ENCODE assay signal across 1 cellular context in genomic region chr14:20609215-20610001, GRCh38.
A peak's percentile ranks its signal among the peaks of the same experiment; 100 is the strongest.
TF ChIP-seq lines count a peak whose summit lies in the region.

No MANE protein-coding gene starts in this region.

TF ChIP-seq in HepG2, 621 proteins besides CTCF, POLR2A, EP300 and RAD21 (continued from another document and continues in another):
- TF ChIP-seq REPIN1 (CRISPR knock-in tag; IDR thresholded peaks at IDR 0.05; ENCODE audit: borderline replicate concordance, low read depth) (no peak), ZFP41 (CRISPR knock-in tag; IDR thresholded peaks at IDR 0.05; ENCODE audit: borderline replicate concordance) (no peak), BORCS8-MEF2B (CRISPR knock-in tag; IDR thresholded peaks at IDR 0.05) (0 out of 2 replicates have a peak, but pooled peaks have one; percentile 16), HDAC6 (IDR thresholded peaks at IDR 0.05; ENCODE audit: low read depth, low read length) (no peak), HNF1B (CRISPR knock-in tag; IDR thresholded peaks at IDR 0.05) (no peak; the same call in 1 of the 2 replicates), MED13 (CRISPR knock-in tag; IDR thresholded peaks at IDR 0.05) (no peak; the same call in 1 of the 2 replicates), SRSF1 (optimal IDR thresholded peaks at IDR 0.05; ENCODE audit: low read depth, low read length) (no peak), CENPT (CRISPR knock-in tag; IDR thresholded peaks at IDR 0.05; ENCODE audit: low read depth) (no peak), SALL2 (CRISPR knock-in tag; IDR thresholded peaks at IDR 0.05) (no peak; the same call in 1 of the 2 replicates), ZNF567 (CRISPR knock-in tag; IDR thresholded peaks at IDR 0.05; ENCODE audit: borderline replicate concordance) (no peak; the same call in 1 of the 2 replicates), STAT5B (CRISPR knock-in tag; IDR thresholded peaks at IDR 0.05) (no peak), ZNF276 (CRISPR knock-in tag; IDR thresholded peaks at IDR 0.05; ENCODE audit: low read depth) (no peak), MYC (CRISPR knock-in tag; IDR thresholded peaks at IDR 0.05; ENCODE audit: borderline replicate concordance) (no peak), ZNF616 (CRISPR knock-in tag; IDR thresholded peaks at IDR 0.05; ENCODE audit: low read depth) (peak; percentile 16; the same call in 1 of the 2 replicates), SP2 (CRISPR knock-in tag; IDR thresholded peaks at IDR 0.05) (no peak), HINFP (CRISPR knock-in tag; IDR thresholded peaks at IDR 0.05; ENCODE audit: low read depth) (no peak), TSC22D2 (CRISPR knock-in tag; IDR thresholded peaks at IDR 0.05; ENCODE audit: borderline replicate concordance) (no peak), RARG (CRISPR knock-in tag; IDR thresholded peaks at IDR 0.05; ENCODE audit: low read depth) (no peak), PLSCR1 (CRISPR knock-in tag; IDR thresholded peaks at IDR 0.05; ENCODE audit: borderline replicate concordance) (no peak), ZSCAN29 (CRISPR knock-in tag; conservative IDR thresholded peaks at IDR 0.05) (no peak), FOXJ3 (CRISPR knock-in tag; IDR thresholded peaks at IDR 0.05; ENCODE audit: borderline replicate concordance) (no peak), KAT2B (IDR thresholded peaks at IDR 0.05; ENCODE audit: borderline replicate concordance, low read depth, low read length) (no peak), PHF8 (CRISPR knock-in tag; IDR thresholded peaks at IDR 0.05) (peak; percentile 74; the same call in 1 of the 2 replicates), ZNF720 (CRISPR knock-in tag; IDR thresholded peaks at IDR 0.05) (no peak), RCOR2 (CRISPR knock-in tag; IDR thresholded peaks at IDR 0.05) (peak; percentile 35; the same call in 1 of the 2 replicates), ZNF703 (CRISPR knock-in tag; IDR thresholded peaks at IDR 0.05; ENCODE audit: borderline replicate concordance) (no peak)
- TF ChIP-seq, protein P1, sequence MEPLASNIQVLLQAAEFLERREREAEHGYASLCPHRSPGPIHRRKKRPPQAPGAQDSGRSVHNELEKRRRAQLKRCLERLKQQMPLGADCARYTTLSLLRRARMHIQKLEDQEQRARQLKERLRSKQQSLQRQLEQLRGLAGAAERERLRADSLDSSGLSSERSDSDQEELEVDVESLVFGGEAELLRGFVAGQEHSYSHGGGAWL (CRISPR knock-in tag; IDR thresholded peaks at IDR 0.05): 0 out of 2 replicates have a peak, but pooled peaks have one; percentile 55
- TF ChIP-seq, protein P2, sequence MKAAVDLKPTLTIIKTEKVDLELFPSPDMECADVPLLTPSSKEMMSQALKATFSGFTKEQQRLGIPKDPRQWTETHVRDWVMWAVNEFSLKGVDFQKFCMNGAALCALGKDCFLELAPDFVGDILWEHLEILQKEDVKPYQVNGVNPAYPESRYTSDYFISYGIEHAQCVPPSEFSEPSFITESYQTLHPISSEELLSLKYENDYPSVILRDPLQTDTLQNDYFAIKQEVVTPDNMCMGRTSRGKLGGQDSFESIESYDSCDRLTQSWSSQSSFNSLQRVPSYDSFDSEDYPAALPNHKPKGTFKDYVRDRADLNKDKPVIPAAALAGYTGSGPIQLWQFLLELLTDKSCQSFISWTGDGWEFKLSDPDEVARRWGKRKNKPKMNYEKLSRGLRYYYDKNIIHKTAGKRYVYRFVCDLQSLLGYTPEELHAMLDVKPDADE (CRISPR knock-in tag; IDR thresholded peaks at IDR 0.05): no peak
- TF ChIP-seq, protein P3, sequence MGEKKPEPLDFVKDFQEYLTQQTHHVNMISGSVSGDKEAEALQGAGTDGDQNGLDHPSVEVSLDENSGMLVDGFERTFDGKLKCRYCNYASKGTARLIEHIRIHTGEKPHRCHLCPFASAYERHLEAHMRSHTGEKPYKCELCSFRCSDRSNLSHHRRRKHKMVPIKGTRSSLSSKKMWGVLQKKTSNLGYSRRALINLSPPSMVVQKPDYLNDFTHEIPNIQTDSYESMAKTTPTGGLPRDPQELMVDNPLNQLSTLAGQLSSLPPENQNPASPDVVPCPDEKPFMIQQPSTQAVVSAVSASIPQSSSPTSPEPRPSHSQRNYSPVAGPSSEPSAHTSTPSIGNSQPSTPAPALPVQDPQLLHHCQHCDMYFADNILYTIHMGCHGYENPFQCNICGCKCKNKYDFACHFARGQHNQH (CRISPR knock-in tag; IDR thresholded peaks at IDR 0.05): peak; percentile 45; the same call in 1 of the 2 replicates
- TF ChIP-seq, protein P4, sequence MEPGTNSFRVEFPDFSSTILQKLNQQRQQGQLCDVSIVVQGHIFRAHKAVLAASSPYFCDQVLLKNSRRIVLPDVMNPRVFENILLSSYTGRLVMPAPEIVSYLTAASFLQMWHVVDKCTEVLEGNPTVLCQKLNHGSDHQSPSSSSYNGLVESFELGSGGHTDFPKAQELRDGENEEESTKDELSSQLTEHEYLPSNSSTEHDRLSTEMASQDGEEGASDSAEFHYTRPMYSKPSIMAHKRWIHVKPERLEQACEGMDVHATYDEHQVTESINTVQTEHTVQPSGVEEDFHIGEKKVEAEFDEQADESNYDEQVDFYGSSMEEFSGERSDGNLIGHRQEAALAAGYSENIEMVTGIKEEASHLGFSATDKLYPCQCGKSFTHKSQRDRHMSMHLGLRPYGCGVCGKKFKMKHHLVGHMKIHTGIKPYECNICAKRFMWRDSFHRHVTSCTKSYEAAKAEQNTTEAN (CRISPR knock-in tag; conservative IDR thresholded peaks at IDR 0.05): 0 out of 2 replicates have a peak, but pooled peaks have one; percentile 20
- TF ChIP-seq, protein P5, sequence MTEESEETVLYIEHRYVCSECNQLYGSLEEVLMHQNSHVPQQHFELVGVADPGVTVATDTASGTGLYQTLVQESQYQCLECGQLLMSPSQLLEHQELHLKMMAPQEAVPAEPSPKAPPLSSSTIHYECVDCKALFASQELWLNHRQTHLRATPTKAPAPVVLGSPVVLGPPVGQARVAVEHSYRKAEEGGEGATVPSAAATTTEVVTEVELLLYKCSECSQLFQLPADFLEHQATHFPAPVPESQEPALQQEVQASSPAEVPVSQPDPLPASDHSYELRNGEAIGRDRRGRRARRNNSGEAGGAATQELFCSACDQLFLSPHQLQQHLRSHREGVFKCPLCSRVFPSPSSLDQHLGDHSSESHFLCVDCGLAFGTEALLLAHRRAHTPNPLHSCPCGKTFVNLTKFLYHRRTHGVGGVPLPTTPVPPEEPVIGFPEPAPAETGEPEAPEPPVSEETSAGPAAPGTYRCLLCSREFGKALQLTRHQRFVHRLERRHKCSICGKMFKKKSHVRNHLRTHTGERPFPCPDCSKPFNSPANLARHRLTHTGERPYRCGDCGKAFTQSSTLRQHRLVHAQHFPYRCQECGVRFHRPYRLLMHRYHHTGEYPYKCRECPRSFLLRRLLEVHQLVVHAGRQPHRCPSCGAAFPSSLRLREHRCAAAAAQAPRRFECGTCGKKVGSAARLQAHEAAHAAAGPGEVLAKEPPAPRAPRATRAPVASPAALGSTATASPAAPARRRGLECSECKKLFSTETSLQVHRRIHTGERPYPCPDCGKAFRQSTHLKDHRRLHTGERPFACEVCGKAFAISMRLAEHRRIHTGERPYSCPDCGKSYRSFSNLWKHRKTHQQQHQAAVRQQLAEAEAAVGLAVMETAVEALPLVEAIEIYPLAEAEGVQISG (CRISPR knock-in tag; IDR thresholded peaks at IDR 0.05): no peak; the same call in 1 of the 2 replicates
- TF ChIP-seq, protein P6, sequence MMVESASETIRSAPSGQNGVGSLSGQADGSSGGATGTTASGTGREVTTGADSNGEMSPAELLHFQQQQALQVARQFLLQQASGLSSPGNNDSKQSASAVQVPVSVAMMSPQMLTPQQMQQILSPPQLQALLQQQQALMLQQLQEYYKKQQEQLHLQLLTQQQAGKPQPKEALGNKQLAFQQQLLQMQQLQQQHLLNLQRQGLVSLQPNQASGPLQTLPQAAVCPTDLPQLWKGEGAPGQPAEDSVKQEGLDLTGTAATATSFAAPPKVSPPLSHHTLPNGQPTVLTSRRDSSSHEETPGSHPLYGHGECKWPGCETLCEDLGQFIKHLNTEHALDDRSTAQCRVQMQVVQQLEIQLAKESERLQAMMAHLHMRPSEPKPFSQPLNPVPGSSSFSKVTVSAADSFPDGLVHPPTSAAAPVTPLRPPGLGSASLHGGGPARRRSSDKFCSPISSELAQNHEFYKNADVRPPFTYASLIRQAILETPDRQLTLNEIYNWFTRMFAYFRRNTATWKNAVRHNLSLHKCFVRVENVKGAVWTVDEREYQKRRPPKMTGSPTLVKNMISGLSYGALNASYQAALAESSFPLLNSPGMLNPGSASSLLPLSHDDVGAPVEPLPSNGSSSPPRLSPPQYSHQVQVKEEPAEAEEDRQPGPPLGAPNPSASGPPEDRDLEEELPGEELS (CRISPR knock-in tag; IDR thresholded peaks at IDR 0.05): no peak
- TF ChIP-seq, protein P7, sequence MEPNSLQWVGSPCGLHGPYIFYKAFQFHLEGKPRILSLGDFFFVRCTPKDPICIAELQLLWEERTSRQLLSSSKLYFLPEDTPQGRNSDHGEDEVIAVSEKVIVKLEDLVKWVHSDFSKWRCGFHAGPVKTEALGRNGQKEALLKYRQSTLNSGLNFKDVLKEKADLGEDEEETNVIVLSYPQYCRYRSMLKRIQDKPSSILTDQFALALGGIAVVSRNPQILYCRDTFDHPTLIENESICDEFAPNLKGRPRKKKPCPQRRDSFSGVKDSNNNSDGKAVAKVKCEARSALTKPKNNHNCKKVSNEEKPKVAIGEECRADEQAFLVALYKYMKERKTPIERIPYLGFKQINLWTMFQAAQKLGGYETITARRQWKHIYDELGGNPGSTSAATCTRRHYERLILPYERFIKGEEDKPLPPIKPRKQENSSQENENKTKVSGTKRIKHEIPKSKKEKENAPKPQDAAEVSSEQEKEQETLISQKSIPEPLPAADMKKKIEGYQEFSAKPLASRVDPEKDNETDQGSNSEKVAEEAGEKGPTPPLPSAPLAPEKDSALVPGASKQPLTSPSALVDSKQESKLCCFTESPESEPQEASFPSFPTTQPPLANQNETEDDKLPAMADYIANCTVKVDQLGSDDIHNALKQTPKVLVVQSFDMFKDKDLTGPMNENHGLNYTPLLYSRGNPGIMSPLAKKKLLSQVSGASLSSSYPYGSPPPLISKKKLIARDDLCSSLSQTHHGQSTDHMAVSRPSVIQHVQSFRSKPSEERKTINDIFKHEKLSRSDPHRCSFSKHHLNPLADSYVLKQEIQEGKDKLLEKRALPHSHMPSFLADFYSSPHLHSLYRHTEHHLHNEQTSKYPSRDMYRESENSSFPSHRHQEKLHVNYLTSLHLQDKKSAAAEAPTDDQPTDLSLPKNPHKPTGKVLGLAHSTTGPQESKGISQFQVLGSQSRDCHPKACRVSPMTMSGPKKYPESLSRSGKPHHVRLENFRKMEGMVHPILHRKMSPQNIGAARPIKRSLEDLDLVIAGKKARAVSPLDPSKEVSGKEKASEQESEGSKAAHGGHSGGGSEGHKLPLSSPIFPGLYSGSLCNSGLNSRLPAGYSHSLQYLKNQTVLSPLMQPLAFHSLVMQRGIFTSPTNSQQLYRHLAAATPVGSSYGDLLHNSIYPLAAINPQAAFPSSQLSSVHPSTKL (CRISPR knock-in tag; IDR thresholded peaks at IDR 0.05): no peak; the same call in none of the 2 replicates
- TF ChIP-seq, protein P8, sequence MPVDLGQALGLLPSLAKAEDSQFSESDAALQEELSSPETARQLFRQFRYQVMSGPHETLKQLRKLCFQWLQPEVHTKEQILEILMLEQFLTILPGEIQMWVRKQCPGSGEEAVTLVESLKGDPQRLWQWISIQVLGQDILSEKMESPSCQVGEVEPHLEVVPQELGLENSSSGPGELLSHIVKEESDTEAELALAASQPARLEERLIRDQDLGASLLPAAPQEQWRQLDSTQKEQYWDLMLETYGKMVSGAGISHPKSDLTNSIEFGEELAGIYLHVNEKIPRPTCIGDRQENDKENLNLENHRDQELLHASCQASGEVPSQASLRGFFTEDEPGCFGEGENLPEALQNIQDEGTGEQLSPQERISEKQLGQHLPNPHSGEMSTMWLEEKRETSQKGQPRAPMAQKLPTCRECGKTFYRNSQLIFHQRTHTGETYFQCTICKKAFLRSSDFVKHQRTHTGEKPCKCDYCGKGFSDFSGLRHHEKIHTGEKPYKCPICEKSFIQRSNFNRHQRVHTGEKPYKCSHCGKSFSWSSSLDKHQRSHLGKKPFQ (CRISPR knock-in tag; IDR thresholded peaks at IDR 0.05; ENCODE audit: insufficient replicate concordance): no peak
